Comparison of ENCODE assay signal across 1 cellular context in the genomic region with DNA sequence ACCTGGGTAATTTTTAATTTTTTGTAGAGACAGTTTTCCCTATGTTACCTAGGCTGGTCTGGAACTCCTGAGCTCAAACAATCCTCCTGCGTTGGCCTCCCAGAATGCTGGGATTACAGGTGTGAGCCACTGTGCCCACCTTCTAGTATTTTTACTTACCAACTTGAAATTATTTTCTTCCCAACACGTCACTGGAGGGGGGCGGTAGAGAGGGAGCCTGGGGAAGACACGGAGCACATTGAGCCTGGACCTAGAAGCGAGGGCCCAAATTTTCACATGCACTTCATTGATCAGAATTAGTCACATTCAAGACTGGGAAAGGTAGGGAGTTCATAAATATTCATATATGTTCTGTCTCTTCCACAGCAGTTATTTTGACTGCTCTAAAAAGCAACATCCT.
TF ChIP-seq lines count a peak whose summit lies in the region.

No MANE protein-coding gene starts in this region.

TF ChIP-seq in H1, 55 proteins besides CTCF, POLR2A, EP300 and RAD21 (continued from another document):
- TF ChIP-seq SUZ12 (IDR thresholded peaks at IDR 0.05; ENCODE audit: low read length) (no peak), SRF (IDR thresholded peaks at IDR 0.05; ENCODE audit: low read depth, low read length) (no peak), SP1 (IDR thresholded peaks at IDR 0.05; ENCODE audit: low read depth, low read length) (no peak), CREB1 (IDR thresholded peaks at IDR 0.05) (peak; percentile 19; the same call in 1 of the 2 replicates), FOSL1 (IDR thresholded peaks at IDR 0.05; ENCODE audit: insufficient read depth, low read depth, low read length) (no peak), POLR2AphosphoS5 (IDR thresholded peaks at IDR 0.05; ENCODE audit: low read depth, low read length) (no peak), CHD2 (IDR thresholded peaks at IDR 0.05; ENCODE audit: low read length) (no peak)
